In genomic region chr10:70595566-70596016, GRCh38 we compare ENCODE assay signal across 1 cellular context.
A peak's percentile ranks its signal among the peaks of the same experiment; 100 is the strongest.
TF ChIP-seq lines count a peak whose summit lies in the region.

No MANE protein-coding gene starts in this region.

TF ChIP-seq in HepG2, 621 proteins besides CTCF, POLR2A, EP300 and RAD21 (continued from another document):
- TF ChIP-seq TCF7 (IDR thresholded peaks at IDR 0.05; ENCODE audit: low read depth) (no peak), SAFB2 (CRISPR knock-in tag; IDR thresholded peaks at IDR 0.05; ENCODE audit: borderline replicate concordance, low read depth) (no peak), MIER3 (CRISPR knock-in tag; IDR thresholded peaks at IDR 0.05; ENCODE audit: borderline replicate concordance) (no peak), PITX1 (CRISPR knock-in tag; IDR thresholded peaks at IDR 0.05) (no peak; the same call in 1 of the 2 replicates), TIGD3 (CRISPR knock-in tag; IDR thresholded peaks at IDR 0.05; ENCODE audit: borderline replicate concordance) (no peak), ZNF431 (CRISPR knock-in tag; IDR thresholded peaks at IDR 0.05; ENCODE audit: borderline replicate concordance, low read depth) (no peak), TBX3 (IDR thresholded peaks at IDR 0.05; ENCODE audit: borderline replicate concordance) (no peak), ZNF362 (CRISPR knock-in tag; IDR thresholded peaks at IDR 0.05; ENCODE audit: borderline replicate concordance) (peak; percentile 88), SNAPC5 (CRISPR knock-in tag; IDR thresholded peaks at IDR 0.05; ENCODE audit: borderline replicate concordance) (no peak), GMEB1 (CRISPR knock-in tag; IDR thresholded peaks at IDR 0.05; ENCODE audit: borderline replicate concordance) (no peak), TCF12 (IDR thresholded peaks at IDR 0.05) (no peak), TCF12 (CRISPR knock-in tag; IDR thresholded peaks at IDR 0.05) (no peak), ATRX (CRISPR knock-in tag; IDR thresholded peaks at IDR 0.05; ENCODE audit: borderline replicate concordance) (no peak), GABPA (IDR thresholded peaks at IDR 0.05; ENCODE audit: low read depth, low read length) (no peak), GABPA (CRISPR knock-in tag; IDR thresholded peaks at IDR 0.05; ENCODE audit: low read depth) (no peak), ZNF580 (CRISPR knock-in tag; IDR thresholded peaks at IDR 0.05; ENCODE audit: borderline replicate concordance, low read depth) (no peak), ZSCAN12 (CRISPR knock-in tag; IDR thresholded peaks at IDR 0.05) (no peak), HNF4A (CRISPR knock-in tag; IDR thresholded peaks at IDR 0.05) (peak; percentile 32; the same call in 1 of the 2 replicates), ZMAT5 (CRISPR knock-in tag; IDR thresholded peaks at IDR 0.05; ENCODE audit: borderline replicate concordance, low read depth) (no peak), ZNF556 (CRISPR knock-in tag; IDR thresholded peaks at IDR 0.05; ENCODE audit: borderline replicate concordance) (no peak), ZBTB10 (CRISPR knock-in tag; IDR thresholded peaks at IDR 0.05; ENCODE audit: borderline replicate concordance) (no peak), GLMP (CRISPR knock-in tag; IDR thresholded peaks at IDR 0.05; ENCODE audit: borderline replicate concordance) (no peak), ZNF143 (CRISPR knock-in tag; IDR thresholded peaks at IDR 0.05) (no peak), ZNF639 (CRISPR knock-in tag; conservative IDR thresholded peaks at IDR 0.05) (no peak), SKIL (CRISPR knock-in tag; IDR thresholded peaks at IDR 0.05; ENCODE audit: borderline replicate concordance) (peak; percentile 55; the same call in 1 of the 2 replicates), ZNF747 (CRISPR knock-in tag; IDR thresholded peaks at IDR 0.05; ENCODE audit: borderline replicate concordance) (0 out of 2 replicates have a peak, but pooled peaks have one; percentile 26), CAMTA2 (CRISPR knock-in tag; IDR thresholded peaks at IDR 0.05; ENCODE audit: borderline replicate concordance) (no peak), MAZ (IDR thresholded peaks at IDR 0.05; ENCODE audit: borderline replicate concordance, low read depth, low read length) (no peak), MAZ (CRISPR knock-in tag; IDR thresholded peaks at IDR 0.05; ENCODE audit: low read depth) (0 out of 2 replicates have a peak, but pooled peaks have one; percentile 19), ZNF276 (CRISPR knock-in tag; IDR thresholded peaks at IDR 0.05; ENCODE audit: low read depth) (no peak), RARG (CRISPR knock-in tag; IDR thresholded peaks at IDR 0.05; ENCODE audit: low read depth) (no peak), TEAD3 (CRISPR knock-in tag; optimal IDR thresholded peaks at IDR 0.05; ENCODE audit: borderline replicate concordance) (no peak), TBL1XR1 (IDR thresholded peaks at IDR 0.05; ENCODE audit: borderline replicate concordance, low read length, partially characterized antibody) (no peak), ERF (CRISPR knock-in tag; IDR thresholded peaks at IDR 0.05) (no peak), KDM5A (IDR thresholded peaks at IDR 0.05; ENCODE audit: borderline replicate concordance, low read length) (no peak), ZNF451 (CRISPR knock-in tag; IDR thresholded peaks at IDR 0.05) (no peak)
TF ChIP-seq in HepG2: peak in this region for 17.
